In the genomic region with DNA sequence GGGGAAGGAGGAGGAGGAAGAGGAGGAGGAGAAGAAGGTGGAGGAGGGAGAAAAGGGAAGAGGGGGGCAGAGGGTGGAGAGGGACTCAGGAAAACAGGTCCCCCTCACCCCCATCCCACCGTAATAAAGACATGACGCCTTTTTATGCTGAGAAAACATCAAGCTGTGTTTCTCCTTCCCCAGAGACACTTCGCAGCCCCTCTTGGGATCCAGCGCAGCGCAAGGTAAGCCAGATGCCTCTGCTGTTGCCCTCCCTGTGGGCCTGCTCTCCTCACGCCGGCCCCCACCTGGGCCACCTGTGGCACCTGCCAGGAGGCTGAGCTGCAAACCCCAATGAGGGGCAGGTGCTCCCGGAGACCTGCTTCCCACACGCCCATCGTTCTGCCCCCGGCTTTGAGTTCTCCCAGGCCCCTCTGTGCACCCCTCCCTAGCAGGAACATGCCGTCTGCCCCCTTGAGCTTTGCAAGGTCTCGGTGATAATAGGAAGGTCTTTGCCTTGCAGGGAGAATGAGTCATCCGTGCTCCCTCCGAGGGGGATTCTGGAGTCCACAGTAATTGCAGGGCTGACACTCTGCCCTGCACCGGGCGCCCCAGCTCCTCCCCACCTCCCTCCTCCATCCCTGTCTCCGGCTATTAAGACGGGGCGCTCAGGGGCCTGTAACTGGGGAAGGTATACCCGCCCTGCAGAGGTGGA, we compare ENCODE assay signal across 1 cellular context.
TF ChIP-seq lines count a peak whose summit lies in the region.

No MANE protein-coding gene starts in this region.

TF ChIP-seq in GM23338, 12 proteins besides CTCF, POLR2A, EP300 and RAD21 (continued from another document):
- TF ChIP-seq, protein P1, sequence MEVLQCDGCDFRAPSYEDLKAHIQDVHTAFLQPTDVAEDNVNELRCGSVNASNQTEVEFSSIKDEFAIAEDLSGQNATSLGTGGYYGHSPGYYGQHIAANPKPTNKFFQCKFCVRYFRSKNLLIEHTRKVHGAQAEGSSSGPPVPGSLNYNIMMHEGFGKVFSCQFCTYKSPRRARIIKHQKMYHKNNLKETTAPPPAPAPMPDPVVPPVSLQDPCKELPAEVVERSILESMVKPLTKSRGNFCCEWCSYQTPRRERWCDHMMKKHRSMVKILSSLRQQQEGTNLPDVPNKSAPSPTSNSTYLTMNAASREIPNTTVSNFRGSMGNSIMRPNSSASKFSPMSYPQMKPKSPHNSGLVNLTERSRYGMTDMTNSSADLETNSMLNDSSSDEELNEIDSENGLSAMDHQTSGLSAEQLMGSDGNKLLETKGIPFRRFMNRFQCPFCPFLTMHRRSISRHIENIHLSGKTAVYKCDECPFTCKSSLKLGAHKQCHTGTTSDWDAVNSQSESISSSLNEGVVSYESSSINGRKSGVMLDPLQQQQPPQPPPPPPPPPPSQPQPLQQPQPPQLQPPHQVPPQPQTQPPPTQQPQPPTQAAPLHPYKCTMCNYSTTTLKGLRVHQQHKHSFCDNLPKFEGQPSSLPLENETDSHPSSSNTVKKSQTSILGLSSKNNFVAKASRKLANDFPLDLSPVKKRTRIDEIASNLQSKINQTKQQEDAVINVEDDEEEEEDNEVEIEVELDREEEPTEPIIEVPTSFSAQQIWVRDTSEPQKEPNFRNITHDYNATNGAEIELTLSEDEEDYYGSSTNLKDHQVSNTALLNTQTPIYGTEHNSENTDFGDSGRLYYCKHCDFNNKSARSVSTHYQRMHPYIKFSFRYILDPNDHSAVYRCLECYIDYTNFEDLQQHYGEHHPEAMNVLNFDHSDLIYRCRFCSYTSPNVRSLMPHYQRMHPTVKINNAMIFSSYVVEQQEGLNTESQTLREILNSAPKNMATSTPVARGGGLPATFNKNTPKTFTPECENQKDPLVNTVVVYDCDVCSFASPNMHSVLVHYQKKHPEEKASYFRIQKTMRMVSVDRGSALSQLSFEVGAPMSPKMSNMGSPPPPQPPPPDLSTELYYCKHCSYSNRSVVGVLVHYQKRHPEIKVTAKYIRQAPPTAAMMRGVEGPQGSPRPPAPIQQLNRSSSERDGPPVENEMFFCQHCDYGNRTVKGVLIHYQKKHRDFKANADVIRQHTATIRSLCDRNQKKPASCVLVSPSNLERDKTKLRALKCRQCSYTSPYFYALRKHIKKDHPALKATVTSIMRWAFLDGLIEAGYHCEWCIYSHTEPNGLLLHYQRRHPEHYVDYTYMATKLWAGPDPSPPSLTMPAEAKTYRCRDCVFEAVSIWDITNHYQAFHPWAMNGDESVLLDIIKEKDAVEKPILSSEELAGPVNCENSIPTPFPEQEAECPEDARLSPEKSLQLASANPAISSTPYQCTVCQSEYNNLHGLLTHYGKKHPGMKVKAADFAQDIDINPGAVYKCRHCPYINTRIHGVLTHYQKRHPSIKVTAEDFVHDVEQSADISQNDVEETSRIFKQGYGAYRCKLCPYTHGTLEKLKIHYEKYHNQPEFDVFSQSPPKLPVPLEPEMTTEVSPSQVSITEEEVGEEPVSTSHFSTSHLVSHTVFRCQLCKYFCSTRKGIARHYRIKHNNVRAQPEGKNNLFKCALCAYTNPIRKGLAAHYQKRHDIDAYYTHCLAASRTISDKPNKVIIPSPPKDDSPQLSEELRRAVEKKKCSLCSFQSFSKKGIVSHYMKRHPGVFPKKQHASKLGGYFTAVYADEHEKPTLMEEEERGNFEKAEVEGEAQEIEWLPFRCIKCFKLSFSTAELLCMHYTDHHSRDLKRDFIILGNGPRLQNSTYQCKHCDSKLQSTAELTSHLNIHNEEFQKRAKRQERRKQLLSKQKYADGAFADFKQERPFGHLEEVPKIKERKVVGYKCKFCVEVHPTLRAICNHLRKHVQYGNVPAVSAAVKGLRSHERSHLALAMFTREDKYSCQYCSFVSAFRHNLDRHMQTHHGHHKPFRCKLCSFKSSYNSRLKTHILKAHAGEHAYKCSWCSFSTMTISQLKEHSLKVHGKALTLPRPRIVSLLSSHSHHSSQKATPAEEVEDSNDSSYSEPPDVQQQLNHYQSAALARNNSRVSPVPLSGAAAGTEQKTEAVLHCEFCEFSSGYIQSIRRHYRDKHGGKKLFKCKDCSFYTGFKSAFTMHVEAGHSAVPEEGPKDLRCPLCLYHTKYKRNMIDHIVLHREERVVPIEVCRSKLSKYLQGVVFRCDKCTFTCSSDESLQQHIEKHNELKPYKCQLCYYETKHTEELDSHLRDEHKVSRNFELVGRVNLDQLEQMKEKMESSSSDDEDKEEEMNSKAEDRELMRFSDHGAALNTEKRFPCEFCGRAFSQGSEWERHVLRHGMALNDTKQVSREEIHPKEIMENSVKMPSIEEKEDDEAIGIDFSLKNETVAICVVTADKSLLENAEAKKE (CRISPR knock-in tag; IDR thresholded peaks at IDR 0.05): no peak
- TF ChIP-seq CREB1 (CRISPR knock-in tag; IDR thresholded peaks at IDR 0.05; ENCODE audit: low read depth) (no peak), NANOG (IDR thresholded peaks at IDR 0.05; ENCODE audit: borderline replicate concordance) (no peak), EZH2 (IDR thresholded peaks at IDR 0.05; ENCODE audit: low read depth, unreplicated experiment) (no peak), STAT1 (IDR thresholded peaks at IDR 0.05; ENCODE audit: unreplicated experiment) (no peak), POLR2AphosphoS5 (IDR thresholded peaks at IDR 0.05; ENCODE audit: low read depth) (no peak), ZNF331 (CRISPR knock-in tag; IDR thresholded peaks at IDR 0.05; ENCODE audit: low read depth) (no peak)
- TF ChIP-seq, protein P2, sequence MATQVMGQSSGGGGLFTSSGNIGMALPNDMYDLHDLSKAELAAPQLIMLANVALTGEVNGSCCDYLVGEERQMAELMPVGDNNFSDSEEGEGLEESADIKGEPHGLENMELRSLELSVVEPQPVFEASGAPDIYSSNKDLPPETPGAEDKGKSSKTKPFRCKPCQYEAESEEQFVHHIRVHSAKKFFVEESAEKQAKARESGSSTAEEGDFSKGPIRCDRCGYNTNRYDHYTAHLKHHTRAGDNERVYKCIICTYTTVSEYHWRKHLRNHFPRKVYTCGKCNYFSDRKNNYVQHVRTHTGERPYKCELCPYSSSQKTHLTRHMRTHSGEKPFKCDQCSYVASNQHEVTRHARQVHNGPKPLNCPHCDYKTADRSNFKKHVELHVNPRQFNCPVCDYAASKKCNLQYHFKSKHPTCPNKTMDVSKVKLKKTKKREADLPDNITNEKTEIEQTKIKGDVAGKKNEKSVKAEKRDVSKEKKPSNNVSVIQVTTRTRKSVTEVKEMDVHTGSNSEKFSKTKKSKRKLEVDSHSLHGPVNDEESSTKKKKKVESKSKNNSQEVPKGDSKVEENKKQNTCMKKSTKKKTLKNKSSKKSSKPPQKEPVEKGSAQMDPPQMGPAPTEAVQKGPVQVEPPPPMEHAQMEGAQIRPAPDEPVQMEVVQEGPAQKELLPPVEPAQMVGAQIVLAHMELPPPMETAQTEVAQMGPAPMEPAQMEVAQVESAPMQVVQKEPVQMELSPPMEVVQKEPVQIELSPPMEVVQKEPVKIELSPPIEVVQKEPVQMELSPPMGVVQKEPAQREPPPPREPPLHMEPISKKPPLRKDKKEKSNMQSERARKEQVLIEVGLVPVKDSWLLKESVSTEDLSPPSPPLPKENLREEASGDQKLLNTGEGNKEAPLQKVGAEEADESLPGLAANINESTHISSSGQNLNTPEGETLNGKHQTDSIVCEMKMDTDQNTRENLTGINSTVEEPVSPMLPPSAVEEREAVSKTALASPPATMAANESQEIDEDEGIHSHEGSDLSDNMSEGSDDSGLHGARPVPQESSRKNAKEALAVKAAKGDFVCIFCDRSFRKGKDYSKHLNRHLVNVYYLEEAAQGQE (IDR thresholded peaks at IDR 0.05; ENCODE audit: unreplicated experiment): no peak
TF ChIP-seq in GM23338: peak in this region for 0.
